In the genomic region with DNA sequence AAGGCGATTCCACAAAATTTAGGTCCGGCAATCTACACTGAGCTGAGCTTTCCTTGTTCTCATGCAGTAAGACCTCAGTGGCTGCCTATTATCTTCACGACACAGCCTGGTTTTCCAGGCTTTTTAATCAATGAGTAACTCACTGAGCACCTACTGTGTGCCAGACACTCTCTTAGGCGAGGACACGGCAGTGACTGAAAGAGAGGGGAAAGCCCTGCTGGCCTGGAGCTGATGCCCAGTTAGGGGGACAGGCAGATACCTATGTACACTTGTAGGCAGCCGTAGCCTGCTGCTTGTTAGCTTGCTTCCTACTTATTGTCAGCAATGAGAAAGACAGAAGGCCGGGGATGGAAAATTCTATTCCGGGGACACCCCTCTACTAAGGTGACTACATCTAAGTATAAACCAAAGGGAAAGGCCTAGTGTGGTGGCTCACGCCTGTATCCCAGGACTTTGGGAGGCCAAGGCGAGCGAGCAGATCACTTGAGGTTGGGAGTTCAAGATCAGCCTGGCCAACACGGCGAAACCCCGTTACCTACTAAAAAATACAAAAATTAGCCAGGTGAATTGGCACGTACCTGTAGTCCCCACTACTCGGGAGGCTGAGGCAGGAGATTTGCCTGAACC, we compare ENCODE assay signal across 13 cellular contexts. TPM values are rescaled to one million over a fixed set of nuclear protein-coding genes. Genes with fewer than 3 reads are reported as not detected.
DNase-seq lines count a peak whose midpoint lies in the region; ATAC-seq and TF ChIP-seq lines count a peak whose summit lies in the region.
"Had no signal": no experiment of that assay in that cellular context is flagged by ENCODE, and none has a peak within 500 bp of the region (broad histone marks: within the 10 kb centered on the region; RNA-seq: fewer than 3 reads in every experiment).

No MANE protein-coding gene starts in this region.

- no peak overlapping the region for H2BK12ac ChIP-seq in H9 (ENCODE audit: insufficient read length, low read depth, low read length)

- intact Hi-C loops in aorta (cut with DNase I): loop anchor here in 1 of 2 donors (5.0 kb wide), 1 partner anchor 35 kb away; no protein-coding TSS in a partner anchor

- no peak overlapping the region for H4K91ac ChIP-seq in H9 (ENCODE audit: insufficient read length, low read depth, low read length)

- WGBS in H9 (ENCODE audit: extremely low coverage, insufficient read length, low lambda C conversion rate): no CpG with 5 or more reads among the region's 16 CpGs
- WGBS in aorta, 2 donors: 80 to 84% methylated on average over 16 of the region's 16 CpGs

- H3K27ac ChIP-seq in BLaER1 (no peak overlapping the region), H9 (ENCODE audit: insufficient read length, low read depth, low read length) (no peak overlapping the region), aorta (ENCODE audit: low read depth in 1 of 2, low read length in 2 of 2) (no peak overlapping the region)
- H3K27ac ChIP-seq: pancreas had no signal

- no peak overlapping the region for H4K8ac ChIP-seq in H9 (replicated peaks; ENCODE audit: insufficient read length, low read depth, low read length)

- H3K56ac ChIP-seq in H9 (ENCODE audit: insufficient read length, low read depth, low read length): no peak overlapping the region

- H3K27me3 Mint-ChIP-seq in H9 (ENCODE audit: low read depth): no peaks in the 10 kb centered on the region
- H3K27me3 Mint-ChIP-seq in brain: peaks cover 13% of the 10 kb centered on the region
- no peaks in the 10 kb centered on the region for H3K27me3 Mint-ChIP-seq in nephron progenitor cell (ENCODE audit: low read depth, poor library complexity)

- H3K9me3 ChIP-seq in BLaER1 (no peaks in the 10 kb centered on the region), H9 (ENCODE audit: control insufficient read depth, low read depth, low read length) (no peaks in the 10 kb centered on the region), aorta (ENCODE audit: control insufficient read depth, low read length) (no peaks in the 10 kb centered on the region)
- H3K9me3 ChIP-seq: BE2C, pancreas had no signal

- no peak for ATAC-seq in HG03135 (IDR thresholded peaks at IDR 0.05; ENCODE audit: unreplicated experiment)
- no peak for ATAC-seq in aorta (ENCODE audit: low FRiP score)
- ATAC-seq: pancreas had no signal

- H3K4me3 ChIP-seq in BLaER1 (no peak overlapping the region), aorta (ENCODE audit: low read length in 2 of 2) (no peak overlapping the region)
- H3K4me3 ChIP-seq: pancreas had no signal

- H2BK120ac ChIP-seq in H9 (ENCODE audit: low read depth, low read length, poor library complexity, severe bottlenecking): no peak overlapping the region

- H3K9ac ChIP-seq in BLaER1 (no peak overlapping the region; the same call in 1 of the 2 replicates), H9 (ENCODE audit: extremely low read depth, insufficient read length, low read length) (no peak overlapping the region)

- peaks cover 3% of the 10 kb centered on the region for H3K79me1 ChIP-seq in H9 (ENCODE audit: insufficient read depth, low read depth, low read length, poor library complexity, severe bottlenecking)

- no peak overlapping the region for H2BK15ac ChIP-seq in H9 (ENCODE audit: low read depth, low read length)

- 0 out of 2 replicates have a peak overlapping the region, but pooled peaks have one; percentile 4 for H3K4me2 ChIP-seq in BLaER1
- H3K4me2 ChIP-seq in H9 (ENCODE audit: insufficient read depth, insufficient read length, low read length): no peak overlapping the region

- H2BK5ac ChIP-seq in H9 (ENCODE audit: insufficient read length, low read length): no peak overlapping the region

- peaks cover 53% of the 10 kb centered on the region for H3K79me2 ChIP-seq in H9 (ENCODE audit: insufficient read depth, low read length)

- no peak overlapping the region for H4K5ac ChIP-seq in H9 (ENCODE audit: insufficient read length, low read depth, low read length)

- H3K27ac Mint-ChIP-seq in H9 (peak overlapping the region in 2 of 3 experiments; percentile 16 to 55; a peak in 1 of 7 replicates), brain (peak overlapping the region in 3 of 5 experiments; percentile 6 to 87 (median 64)), nephron progenitor cell (no peak overlapping the region)

- peaks cover 74 to 79% of the 10 kb centered on the region in 2 experiments for H3K4me1 Mint-ChIP-seq in H9
- peaks cover 86% of the 10 kb centered on the region for H3K4me1 Mint-ChIP-seq in brain
- peaks cover 73% of the 10 kb centered on the region for H3K4me1 Mint-ChIP-seq in nephron progenitor cell

- H4K20me1 ChIP-seq in BLaER1 (peaks cover 85% of the 10 kb centered on the region), H9 (ENCODE audit: control insufficient read depth, insufficient read depth, insufficient read length) (peaks cover 2% of the 10 kb centered on the region)

- H3K4ac ChIP-seq in H9 (ENCODE audit: low read depth, low read length): no peak overlapping the region

- no peak overlapping the region for H3K18ac ChIP-seq in H9 (ENCODE audit: insufficient read length, low read depth, low read length)

- TF ChIP-seq CTCF in H9 (conservative IDR thresholded peaks at IDR 0.05): no peak
- no peak for TF ChIP-seq CTCF in brain (conservative IDR thresholded peaks at IDR 0.05)
- no peak for TF ChIP-seq CTCF in nephron progenitor cell (IDR thresholded peaks at IDR 0.05)

- no peaks in the 10 kb centered on the region for H3K27me3 ChIP-seq in BLaER1
- H3K27me3 ChIP-seq in H9 (ENCODE audit: insufficient read depth, low read length): no peaks in the 10 kb centered on the region
- H3K27me3 ChIP-seq in aorta (ENCODE audit: control insufficient read depth in 1 of 2, insufficient read depth in 2 of 2, low read length in 1 of 2): no peaks in the 10 kb centered on the region
- H3K27me3 ChIP-seq: BE2C, pancreas had no signal

- H3K4me3 Mint-ChIP-seq in H9 (peak overlapping the region in 1 of 2 experiments; percentile 21; a peak in 2 of 5 replicates), brain (peak overlapping the region in 2 of 5 experiments; percentile 67 to 88), nephron progenitor cell (peak overlapping the region; percentile 68)

- no peak overlapping the region for H2AK5ac ChIP-seq in H9 (ENCODE audit: insufficient read length, low read length)

- H3T11ph ChIP-seq in H9 (ENCODE audit: low read length): no peak overlapping the region

- H2BK20ac ChIP-seq in H9 (ENCODE audit: low read depth, low read length, poor library complexity, severe bottlenecking): no peak overlapping the region

- no peak overlapping the region for H2AFZ ChIP-seq in H9 (ENCODE audit: low read length)

- DNase-seq in H9 (no peak), nephron progenitor cell (no peak), aorta (no peak), OCI-M1 (lab: John Stamatoyannopoulos, UW) (no peak), NOMO-1 treated with DMSO at 0.1 percent for 48 hours (lab: John Stamatoyannopoulos, UW; ENCODE audit: unreplicated experiment) (no peak)
- DNase-seq: BE2C; NCI-H1105 treated with DMSO at 0.1 percent for 48 hours; NCI-H446; stimulated activated CD4-positive, alpha-beta T cell treated with anti-CD3 and anti-CD28 coated beads, Interleukin-2, amount 100 ng/mL, for 24 hours had no signal

- H3K36me3 Mint-ChIP-seq in H9 (ENCODE audit: insufficient read depth in 1 of 3, low read depth in 3 of 3) (peaks cover 62 to 81% (median 81%) of the 10 kb centered on the region in 3 experiments), brain (peaks cover 77% of the 10 kb centered on the region), nephron progenitor cell (ENCODE audit: low read depth) (peaks cover 69% of the 10 kb centered on the region)

- peaks cover 12% of the 10 kb centered on the region for H3K23me2 ChIP-seq in H9 (ENCODE audit: insufficient read length, low read depth, low read length, poor library complexity, severe bottlenecking)

- H3K23ac ChIP-seq in H9 (ENCODE audit: insufficient read length, low read depth, low read length): no peak overlapping the region

- peaks cover 84% of the 10 kb centered on the region for H3K4me1 ChIP-seq in BLaER1
- peaks cover 10% of the 10 kb centered on the region; the same call in 1 of the 2 replicates for H3K4me1 ChIP-seq in H9 (ENCODE audit: insufficient read depth, low read length)
- peaks cover 7 to 20% of the 10 kb centered on the region in 2 donors for H3K4me1 ChIP-seq in aorta (ENCODE audit: control insufficient read depth in 1 of 2, insufficient read depth in 2 of 2, low read length in 2 of 2)

- H3K14ac ChIP-seq in H9 (ENCODE audit: insufficient read depth, low read length): no peak overlapping the region

- H3K9me3 Mint-ChIP-seq in H9 (no peaks in the 10 kb centered on the region; a peak in 1 of 5 replicates), brain (no peaks in the 10 kb centered on the region), nephron progenitor cell (no peaks in the 10 kb centered on the region)

- H3K36me3 ChIP-seq in BLaER1: peaks cover 78% of the 10 kb centered on the region
- peaks cover 0 to 3% of the 10 kb centered on the region in 2 donors for H3K36me3 ChIP-seq in aorta (ENCODE audit: control insufficient read depth in 1 of 2, insufficient read depth in 2 of 2, low read length in 1 of 2)

RNA-seq across cellular contexts. Expression of a gene that starts 3.8 kb away (rescaled TPM):
- total RNA-seq in H9 (2021) (366 and 367 TPM in 2 replicates), aorta (100 to 1,000 TPM; 339 to 593 TPM)
- polyA plus RNA-seq in brain (ENCODE audit: insufficient read depth, low read depth, low replicate concordance) (207 TPM), aorta (100 to 1,000 TPM; 159 to 207 TPM)
